In the genomic region with DNA sequence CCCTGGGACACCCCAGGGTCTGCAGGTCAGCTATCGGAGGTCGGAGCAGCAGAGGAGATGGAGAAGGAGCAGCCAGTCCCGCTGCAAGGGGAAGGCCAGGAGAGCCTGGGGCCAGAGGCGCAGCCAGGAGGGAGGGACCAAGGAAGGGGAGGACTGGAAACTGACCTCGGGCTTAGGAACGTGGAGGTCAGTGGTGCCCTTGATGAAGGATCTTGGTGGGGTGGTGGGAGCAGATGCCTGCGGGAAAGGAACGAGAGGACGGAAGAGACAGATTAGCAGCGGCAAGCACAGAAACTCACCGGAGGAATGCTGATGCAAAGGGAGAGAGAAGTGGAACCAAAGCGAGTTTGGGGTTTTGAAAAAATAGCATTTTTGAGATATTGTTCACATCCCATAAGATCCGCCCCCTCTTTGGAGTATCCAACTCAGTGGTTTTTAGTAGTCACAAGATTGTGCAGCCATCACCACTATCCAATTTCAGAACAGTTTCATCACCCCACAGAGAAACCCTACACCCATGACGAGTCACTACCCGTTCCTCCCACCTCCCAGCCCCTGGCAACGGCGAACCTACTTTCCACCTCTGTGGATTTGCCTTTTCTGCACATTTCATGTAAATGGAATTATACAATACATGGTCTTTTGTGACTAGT, we compare ENCODE assay signal across 10 cellular contexts. TPM values are rescaled to one million over a fixed set of nuclear protein-coding genes. Genes with fewer than 3 reads are reported as not detected.
DNase-seq lines count a peak whose midpoint lies in the region; ATAC-seq and TF ChIP-seq lines count a peak whose summit lies in the region.
"Had no signal": no experiment of that assay in that cellular context is flagged by ENCODE, and none has a peak within 500 bp of the region (broad histone marks: within the 10 kb centered on the region; RNA-seq: fewer than 3 reads in every experiment).

No MANE protein-coding gene starts in this region.

- no peak overlapping the region for H3K4me3 Mint-ChIP-seq in activated naive CD4-positive, alpha-beta T cell treated with anti-CD3 and anti-CD28 coated beads, Interleukin-2, amount 50 U/mL, for 24 hours
- H3K4me3 Mint-ChIP-seq: dendritic cell treated with granulocyte-macrophage colony-stimulating factor and Interleukin-4, amounts not matched to agents 40 ng/mL and 50 ng/mL, for 4 days had no signal

- H3K4me3 ChIP-seq in heart left ventricle, result peak overlapping the region in 3 of 12 donors; percentile 15 to 43 (median 18)
- no peak overlapping the region for H3K4me3 ChIP-seq in left ventricle myocardium inferior
- H3K4me3 ChIP-seq in upper lobe of right lung, result no peak overlapping the region

- in situ Hi-C loops in GM13976 (cut with MboI; ENCODE audit: low sequenced_read_pairs, unreplicated experiment), result loop anchor here (10.0 kb wide), 1 partner anchor 73 kb away; no protein-coding TSS in a partner anchor

- no peak for TF ChIP-seq CTCF in heart left ventricle (IDR thresholded peaks at IDR 0.05)
- TF ChIP-seq CTCF in left ventricle myocardium inferior (IDR thresholded peaks at IDR 0.05; ENCODE audit: borderline replicate concordance), result no peak
- TF ChIP-seq CTCF in upper lobe of right lung (IDR thresholded peaks at IDR 0.05), result no peak
- no peak for TF ChIP-seq CTCF in GM13976 (IDR thresholded peaks at IDR 0.05; ENCODE audit: borderline replicate concordance, control extremely low read depth, extremely low read depth, insufficient read depth, missing control alignments)

- H3K9me3 Mint-ChIP-seq in activated naive CD4-positive, alpha-beta T cell treated with anti-CD3 and anti-CD28 coated beads, Interleukin-2, amount 50 U/mL, for 24 hours, result no peaks in the 10 kb centered on the region
- H3K9me3 Mint-ChIP-seq: dendritic cell treated with granulocyte-macrophage colony-stimulating factor and Interleukin-4, amounts not matched to agents 40 ng/mL and 50 ng/mL, for 4 days had no signal

- no peaks in the 10 kb centered on the region for H3K36me3 Mint-ChIP-seq in activated naive CD4-positive, alpha-beta T cell treated with anti-CD3 and anti-CD28 coated beads, Interleukin-2, amount 50 U/mL, for 24 hours

- WGBS in heart left ventricle, 4 donors, result 78 to 82% (median 80%) methylated on average over 17 of the region's 17 CpGs

- DNase-seq in heart left ventricle (no peak), left ventricle myocardium inferior (no peak), left kidney (ENCODE audit: low read depth, low spot score) (peak; percentile 93), upper lobe of right lung (no peak), GM13976 (ENCODE audit: low spot score) (no peak), NCI-H1105 treated with DMSO at 0.1 percent for 48 hours (lab: John Stamatoyannopoulos, UW) (no peak)
- DNase-seq: MM.1S had no signal

- TF ChIP-seq POLR2A in heart left ventricle (IDR thresholded peaks at IDR 0.05), result no peak

- H3K27me3 ChIP-seq in heart left ventricle (no peaks in the 10 kb centered on the region), left ventricle myocardium inferior (ENCODE audit: low read depth) (no peaks in the 10 kb centered on the region), upper lobe of right lung (no peaks in the 10 kb centered on the region)

- ATAC-seq in heart left ventricle (peak; percentile 34 to 65 (median 50)), upper lobe of right lung (peak; percentile 47), HG03175 (IDR thresholded peaks at IDR 0.05; ENCODE audit: unreplicated experiment) (no peak)

- peaks cover 0 to 10% (median under 1%) of the 10 kb centered on the region in 12 donors for H3K4me1 ChIP-seq in heart left ventricle
- H3K4me1 ChIP-seq in left ventricle myocardium inferior, result peaks cover 11% of the 10 kb centered on the region
- H3K4me1 ChIP-seq in upper lobe of right lung, result no peaks in the 10 kb centered on the region

- H3K27ac ChIP-seq in heart left ventricle (peak overlapping the region in 4 of 12 donors; percentile 31 to 62 (median 47)), left ventricle myocardium inferior (replicated peaks) (no peak overlapping the region), upper lobe of right lung (peak overlapping the region; percentile 36)

- intact Hi-C loops in heart left ventricle (cut with DNase I) (no loop called here), left ventricle myocardium inferior (cut with micrococcal nuclease) (no loop called here), upper lobe of right lung (cut with DNase I) (no loop called here)

- H3K4me1 Mint-ChIP-seq in activated naive CD4-positive, alpha-beta T cell treated with anti-CD3 and anti-CD28 coated beads, Interleukin-2, amount 50 U/mL, for 24 hours, result peaks cover 56% of the 10 kb centered on the region

- peaks cover 0 to 10% (median 7%) of the 10 kb centered on the region in 12 donors for H3K9me3 ChIP-seq in heart left ventricle
- H3K9me3 ChIP-seq in left ventricle myocardium inferior (replicated peaks), result peaks cover 13% of the 10 kb centered on the region
- H3K9me3 ChIP-seq in upper lobe of right lung, result peaks cover 3% of the 10 kb centered on the region

- peak overlapping the region; percentile 23 for H3K27ac Mint-ChIP-seq in activated naive CD4-positive, alpha-beta T cell treated with anti-CD3 and anti-CD28 coated beads, Interleukin-2, amount 50 U/mL, for 24 hours
- H3K27ac Mint-ChIP-seq: dendritic cell treated with granulocyte-macrophage colony-stimulating factor and Interleukin-4, amounts not matched to agents 40 ng/mL and 50 ng/mL, for 4 days had no signal

- no peaks in the 10 kb centered on the region for H3K27me3 Mint-ChIP-seq in activated naive CD4-positive, alpha-beta T cell treated with anti-CD3 and anti-CD28 coated beads, Interleukin-2, amount 50 U/mL, for 24 hours

- no peaks in the 10 kb centered on the region for H3K36me3 ChIP-seq in heart left ventricle
- peaks cover 4% of the 10 kb centered on the region for H3K36me3 ChIP-seq in left ventricle myocardium inferior
- no peaks in the 10 kb centered on the region for H3K36me3 ChIP-seq in upper lobe of right lung

RNA-seq across cellular contexts. Expression of a gene that starts 22.1 kb away (rescaled TPM):
- total RNA-seq in heart left ventricle (10 to 100 TPM in 8 of 9 donors, 1 to 10 TPM in 1; 7.8 to 46.1 (median 17.5) TPM), left ventricle myocardium inferior (27.8 TPM), upper lobe of right lung (17.3 TPM)
- polyA plus RNA-seq in heart left ventricle, result 10 to 100 TPM; 38.6 to 42.0 TPM

RNA-seq across cellular contexts. Expression of a gene that starts 27.7 kb away (rescaled TPM):
- total RNA-seq in heart left ventricle (10 to 100 TPM; 35.7 to 80.3 (median 49.2) TPM), left ventricle myocardium inferior (48.6 TPM), upper lobe of right lung (22.1 TPM)
- polyA plus RNA-seq in heart left ventricle, result 10 to 100 TPM; 34.0 to 47.1 TPM
